ENCODE assay signal across 8 cellular contexts in genomic region chr6:30743099-30744053, GRCh38. TPM values are rescaled to one million over a fixed set of nuclear protein-coding genes. Genes with fewer than 3 reads are reported as not detected.
DNase-seq lines count a peak whose midpoint lies in the region; ATAC-seq lines count a peak whose summit lies in the region.

No MANE protein-coding gene starts in this region.

- H3K27ac ChIP-seq in KOPT-K1 (ENCODE audit: low read depth, low read length, poor library complexity, severe bottlenecking) (peak overlapping the region; percentile 73), rectal smooth muscle tissue (ENCODE audit: low read depth, low read length) (peak overlapping the region; percentile 97)

- peak overlapping the region; percentile 94 for H3K9ac ChIP-seq in rectal smooth muscle tissue (ENCODE audit: low read length)

- ATAC-seq in Right ventricle myocardium superior (ENCODE audit: poor library complexity) (peak; percentile 30), GM18517 (IDR thresholded peaks at IDR 0.05; ENCODE audit: unreplicated experiment) (no peak), HG03378 (IDR thresholded peaks at IDR 0.05; ENCODE audit: unreplicated experiment) (no peak)

- no peaks in the 10 kb centered on the region for H3K27me3 Mint-ChIP-seq in activated T-helper 2 cell treated with anti-CD3 and anti-CD28 coated beads, Interferon-gamma antibody, Interleukin-2, Interleukin-4, amounts not matched to agents 10 μg/mL and 5 μg/mL and 100 μg/mL, durations not matched to agents 14 hours and 24 hours and 36 hours (ENCODE audit: low read depth)

- no peaks in the 10 kb centered on the region for H3K9me3 Mint-ChIP-seq in activated T-helper 2 cell treated with anti-CD3 and anti-CD28 coated beads, Interferon-gamma antibody, Interleukin-2, Interleukin-4, amounts not matched to agents 10 μg/mL and 5 μg/mL and 100 μg/mL, durations not matched to agents 14 hours and 24 hours and 36 hours

- peak overlapping the region; percentile 89 for H3K4me3 ChIP-seq in rectal smooth muscle tissue (ENCODE audit: low read length)

- H3K27me3 ChIP-seq in rectal smooth muscle tissue (ENCODE audit: control insufficient read depth, insufficient read depth, low read length) = no peaks in the 10 kb centered on the region

- H3K36me3 ChIP-seq in KOPT-K1 (ENCODE audit: insufficient read depth, low read length) = peaks cover 20% of the 10 kb centered on the region
- H3K36me3 ChIP-seq in rectal smooth muscle tissue (ENCODE audit: control insufficient read depth, insufficient read depth, low read length) = peaks cover 21% of the 10 kb centered on the region

- intact Hi-C loops in activated T-helper 2 cell treated with anti-CD3 and anti-CD28 coated beads, Interferon-gamma antibody, Interleukin-2, Interleukin-4, amounts not matched to agents 10 μg/mL and 5 μg/mL and 100 μg/mL, durations not matched to agents 14 hours and 24 hours and 36 hours (cut with micrococcal nuclease) = loop anchor here (1.0 kb wide), 1 partner anchor 71 kb away; no protein-coding TSS in a partner anchor
- intact Hi-C loops in Right ventricle myocardium superior (cut with DNase I) = loop anchor here (5.0 to 10.0 kb wide), 3 partner anchors 79 to 341 kb away; partner anchors contain the start of gene DDR1

- H3K4me1 Mint-ChIP-seq in activated T-helper 2 cell treated with anti-CD3 and anti-CD28 coated beads, Interferon-gamma antibody, Interleukin-2, Interleukin-4, amounts not matched to agents 10 μg/mL and 5 μg/mL and 100 μg/mL, durations not matched to agents 14 hours and 24 hours and 36 hours (ENCODE audit: low read depth) = peaks cover 49% of the 10 kb centered on the region

- DNase-seq in NCI-H2171 treated with DMSO at 0.1 percent for 48 hours (lab: John Stamatoyannopoulos, UW) = peak; percentile 13
- DNase-seq in NCI-H2171 (lab: John Stamatoyannopoulos, UW) = no peak
- peak; percentile 39 for DNase-seq in activated T-helper 2 cell treated with anti-CD3 and anti-CD28 coated beads, Interferon-gamma antibody, Interleukin-2, Interleukin-4, amounts not matched to agents 10 μg/mL and 5 μg/mL and 100 μg/mL, durations not matched to agents 14 hours and 24 hours and 36 hours (ENCODE audit: low spot score)
- DNase-seq in Right ventricle myocardium superior = peak; percentile 64

- H3K36me3 Mint-ChIP-seq in activated T-helper 2 cell treated with anti-CD3 and anti-CD28 coated beads, Interferon-gamma antibody, Interleukin-2, Interleukin-4, amounts not matched to agents 10 μg/mL and 5 μg/mL and 100 μg/mL, durations not matched to agents 14 hours and 24 hours and 36 hours (ENCODE audit: low read depth) = peaks cover 51% of the 10 kb centered on the region

- no peaks in the 10 kb centered on the region for H3K9me3 ChIP-seq in KOPT-K1 (ENCODE audit: insufficient read depth, low read length, poor library complexity, severe bottlenecking)

- peak overlapping the region; percentile 91 for H3K27ac Mint-ChIP-seq in activated T-helper 2 cell treated with anti-CD3 and anti-CD28 coated beads, Interferon-gamma antibody, Interleukin-2, Interleukin-4, amounts not matched to agents 10 μg/mL and 5 μg/mL and 100 μg/mL, durations not matched to agents 14 hours and 24 hours and 36 hours

- H3K4me3 Mint-ChIP-seq in activated T-helper 2 cell treated with anti-CD3 and anti-CD28 coated beads, Interferon-gamma antibody, Interleukin-2, Interleukin-4, amounts not matched to agents 10 μg/mL and 5 μg/mL and 100 μg/mL, durations not matched to agents 14 hours and 24 hours and 36 hours (ENCODE audit: low read depth) = peak overlapping the region; percentile 99

- peaks cover 16% of the 10 kb centered on the region for H3K4me1 ChIP-seq in rectal smooth muscle tissue (ENCODE audit: control insufficient read depth, insufficient read depth, low read length)

RNA-seq across cellular contexts. Expression of gene FLOT1, which starts 0.9 kb away (rescaled TPM):
- total RNA-seq in activated T-helper 2 cell treated with anti-CD3 and anti-CD28 coated beads, Interferon-gamma antibody, Interleukin-2, Interleukin-4, amounts not matched to agents 10 μg/mL and 5 μg/mL and 100 μg/mL, durations not matched to agents 14 hours and 24 hours and 36 hours = 201 and 214 TPM in 2 replicates
- 207 TPM for total RNA-seq in Right ventricle myocardium superior

RNA-seq across cellular contexts. Expression of gene IER3, which starts 1.0 kb away (rescaled TPM):
- total RNA-seq in activated T-helper 2 cell treated with anti-CD3 and anti-CD28 coated beads, Interferon-gamma antibody, Interleukin-2, Interleukin-4, amounts not matched to agents 10 μg/mL and 5 μg/mL and 100 μg/mL, durations not matched to agents 14 hours and 24 hours and 36 hours = 185 and 190 TPM in 2 replicates
- 11.4 TPM for total RNA-seq in Right ventricle myocardium superior

RNA-seq across cellular contexts. Expression of gene TUBB, which starts 23.2 kb away (rescaled TPM):
- total RNA-seq in activated T-helper 2 cell treated with anti-CD3 and anti-CD28 coated beads, Interferon-gamma antibody, Interleukin-2, Interleukin-4, amounts not matched to agents 10 μg/mL and 5 μg/mL and 100 μg/mL, durations not matched to agents 14 hours and 24 hours and 36 hours = 1,115 and 1,128 TPM in 2 replicates
- total RNA-seq in Right ventricle myocardium superior = 179 TPM

RNA-seq across cellular contexts. Expression of gene MDC1, which starts 26.3 kb away (rescaled TPM):
- total RNA-seq in activated T-helper 2 cell treated with anti-CD3 and anti-CD28 coated beads, Interferon-gamma antibody, Interleukin-2, Interleukin-4, amounts not matched to agents 10 μg/mL and 5 μg/mL and 100 μg/mL, durations not matched to agents 14 hours and 24 hours and 36 hours = 88.3 and 96.6 TPM in 2 replicates
- 16.4 TPM for total RNA-seq in Right ventricle myocardium superior

RNA-seq across cellular contexts. Expression of gene NRM, which starts 52.6 kb away (rescaled TPM):
- 23.1 and 24.2 TPM in 2 replicates for total RNA-seq in activated T-helper 2 cell treated with anti-CD3 and anti-CD28 coated beads, Interferon-gamma antibody, Interleukin-2, Interleukin-4, amounts not matched to agents 10 μg/mL and 5 μg/mL and 100 μg/mL, durations not matched to agents 14 hours and 24 hours and 36 hours
- 3.2 TPM for total RNA-seq in Right ventricle myocardium superior

Comparison
In these comparisons a context has a peak if more than half of its experiments do, and no peak if none do; other contexts are left out.
1. RNA of gene IER3, which starts 1.0 kb away (total RNA-seq): 185 to 190 TPM in activated T-helper 2 cell treated with anti-CD3 and anti-CD28 coated beads, Interferon-gamma antibody, Interleukin-2, Interleukin-4, amounts not matched to agents 10 μg/mL and 5 μg/mL and 100 μg/mL, durations not matched to agents 14 hours and 24 hours and 36 hours; 11.4 TPM in Right ventricle myocardium superior (single experiment); every median in the first group is over 10 times any median in the second.